ENCODE assay signal across 10 cellular contexts in genomic region chr3:48765376-48765775, GRCh38. TPM values are rescaled to one million over a fixed set of nuclear protein-coding genes. Genes with fewer than 3 reads are reported as not detected.
A peak's percentile ranks its signal among the peaks of the same experiment; 100 is the strongest.
DNase-seq lines count a peak whose midpoint lies in the region; TF ChIP-seq lines count a peak whose summit lies in the region.
"Had no signal": no experiment of that assay in that cellular context is flagged by ENCODE, and none has a peak within 500 bp of the region (broad histone marks: within the 10 kb centered on the region; RNA-seq: fewer than 3 reads in every experiment).

No MANE protein-coding gene starts in this region.

- 79% methylated on average over 1 of the region's 1 CpG for WGBS in SK-N-SH (ENCODE audit: low lambda C conversion rate)

- POLR2A ChIA-PET in SK-N-SH (lab: Yijun Ruan, JAX), result interaction anchor here (1.3 kb wide), 1 partner anchor 79 kb away, joined by 5 read pairs; no protein-coding TSS in a partner anchor

- peaks cover 5% of the 10 kb centered on the region for H3F3A ChIP-seq in SK-N-SH (replicated peaks; ENCODE audit: insufficient read depth)

- no peaks in the 10 kb centered on the region for H3K27me3 ChIP-seq in left ventricle myocardium inferior (ENCODE audit: low read depth)
- no peaks in the 10 kb centered on the region for H3K27me3 ChIP-seq in SK-N-SH (ENCODE audit: insufficient read depth)

- H2AFZ ChIP-seq in SK-N-SH (ENCODE audit: low read depth), result no peak overlapping the region

- no peak overlapping the region for H3K9ac ChIP-seq in SK-N-SH

- H3K27ac ChIP-seq in left ventricle myocardium inferior (replicated peaks), result no peak overlapping the region
- H3K27ac ChIP-seq in SK-N-SH (ENCODE audit: low read depth in 2 of 2, low read length in 1 of 2), result no peak overlapping the region

- TF ChIP-seq RAD21 in SK-N-SH (IDR thresholded peaks at IDR 0.05; ENCODE audit: low read length), result peak; percentile 63

- TF ChIP-seq CTCF in left ventricle myocardium inferior (IDR thresholded peaks at IDR 0.05; ENCODE audit: borderline replicate concordance), result peak; percentile 30
- peak; percentile 40 for TF ChIP-seq CTCF in SK-N-SH (IDR thresholded peaks at IDR 0.05)
- no peak for TF ChIP-seq CTCF in fibroblast of the aortic adventitia (IDR thresholded peaks at IDR 0.05; ENCODE audit: insufficient read depth, low read length)

- no peak overlapping the region for H3K4me2 ChIP-seq in SK-N-SH

- H3K4me3 ChIP-seq in left ventricle myocardium inferior, result no peak overlapping the region
- H3K4me3 ChIP-seq in SK-N-SH (ENCODE audit: low read depth in 2 of 2, low read length in 1 of 2), result no peak overlapping the region
- H3K4me3 ChIP-seq in fibroblast of the aortic adventitia (ENCODE audit: low read depth, low read length), result no peak overlapping the region

- no peaks in the 10 kb centered on the region for H4K20me1 ChIP-seq in SK-N-SH (ENCODE audit: insufficient read depth)

- intact Hi-C loops in left ventricle myocardium inferior (cut with micrococcal nuclease), result no loop called here
- intact Hi-C loops in cardiac septum (cut with DNase I), result no loop called here

- no peaks in the 10 kb centered on the region for H3K9me3 ChIP-seq in left ventricle myocardium inferior (replicated peaks)
- no peaks in the 10 kb centered on the region for H3K9me3 ChIP-seq in SK-N-SH

- no peak for DNase-seq in left ventricle myocardium inferior
- no peak for DNase-seq in cardiac septum (ENCODE audit: low spot score)
- DNase-seq in SK-N-SH, result peak; percentile 27
- peak; percentile 5 for DNase-seq in fibroblast of the aortic adventitia (ENCODE audit: low read depth)
- DNase-seq in NCI-H748 treated with DMSO at 0.1 percent for 48 hours (lab: John Stamatoyannopoulos, UW), result no peak
- no peak for DNase-seq in germinal center (ENCODE audit: low spot score)
- no peak for DNase-seq in AG08396 (ENCODE audit: low spot score)
- no peak for DNase-seq in SIG-M5 treated with dmso at 0.1 percent for 504 hours (lab: John Stamatoyannopoulos, UW; ENCODE audit: unreplicated experiment)
- DNase-seq: NCI-H187 treated with DMSO at 0.1 percent for 48 hours, T-helper 9 cell had no signal

- H3K4me1 ChIP-seq in left ventricle myocardium inferior, result no peaks in the 10 kb centered on the region
- no peaks in the 10 kb centered on the region for H3K4me1 ChIP-seq in SK-N-SH (ENCODE audit: control insufficient read depth in 1 of 2, insufficient read depth in 2 of 2, low read depth in 1 of 2, low read length in 1 of 2)

- H3K9me2 ChIP-seq in SK-N-SH, result no peaks in the 10 kb centered on the region

- TF ChIP-seq EP300 in SK-N-SH (IDR thresholded peaks at IDR 0.05; ENCODE audit: borderline replicate concordance in 1 of 2, low read depth in 1 of 2, low read length in 1 of 2), result no peak

- H3K79me2 ChIP-seq in SK-N-SH (ENCODE audit: insufficient read depth), result no peaks in the 10 kb centered on the region

- CTCF ChIA-PET in SK-N-SH (lab: Yijun Ruan, JAX), result interaction anchor here (0.5 to 2.0 kb wide), 10 partner anchors 16 to 222 kb away, joined by 3 to 5 read pairs (median 3); partner anchors contain the start of gene ARIH2

- H3K36me3 ChIP-seq in left ventricle myocardium inferior (peaks cover 84% of the 10 kb centered on the region), SK-N-SH (replicated peaks in 1 of 2; ENCODE audit: control insufficient read depth in 1 of 2, insufficient read depth in 2 of 2, low read length in 1 of 2) (peaks cover 4 to 7% of the 10 kb centered on the region in 2 experiments)

TF ChIP-seq in SK-N-SH, 30 proteins besides CTCF, POLR2A, EP300 and RAD21:
- TF ChIP-seq MAX (IDR thresholded peaks at IDR 0.05; ENCODE audit: low read depth), result no peak
- peak; percentile 22; the same call in 1 of the 2 replicates for TF ChIP-seq SMC3 (IDR thresholded peaks at IDR 0.05; ENCODE audit: low read depth, low read length)
- TF ChIP-seq IRF3 (IDR thresholded peaks at IDR 0.05; ENCODE audit: low read depth, low read length), result no peak
- TF ChIP-seq ELF1 (IDR thresholded peaks at IDR 0.05), result no peak
- TF ChIP-seq CHD2 (IDR thresholded peaks at IDR 0.05; ENCODE audit: low read length, partially characterized antibody), result no peak
- no peak for TF ChIP-seq FOXM1 (IDR thresholded peaks at IDR 0.05; ENCODE audit: low read depth)
- TF ChIP-seq FOSL2 (IDR thresholded peaks at IDR 0.05; ENCODE audit: borderline replicate concordance, low read depth), result no peak
- no peak for TF ChIP-seq POLR2AphosphoS5 (IDR thresholded peaks at IDR 0.05; ENCODE audit: low read depth, low read length)
- TF ChIP-seq RXRA (IDR thresholded peaks at IDR 0.05; ENCODE audit: borderline replicate concordance, low read depth), result no peak

RNA-seq across cellular contexts. Expression of gene IP6K2, which starts 48.4 kb away (rescaled TPM):
- 23.5 TPM for total RNA-seq in left ventricle myocardium inferior
- total RNA-seq in cardiac septum, result 23.9 TPM
- 178 and 219 TPM in 2 replicates for polyA plus RNA-seq in SK-N-SH (2012; rRNA removed)
- polyA plus RNA-seq in SK-N-SH (2012; cell fraction: cytosol; rRNA removed), result 100 and 128 TPM in 2 replicates
- 677 and 702 TPM in 2 replicates for polyA plus RNA-seq in SK-N-SH (2012; cell fraction: nucleus; rRNA removed)
- 35.7 and 44.3 TPM in 2 replicates for total RNA-seq in fibroblast of the aortic adventitia (ENCODE audit: low replicate concordance)

Comparison
In these comparisons a context has a peak if more than half of its experiments do, and no peak if none do; other contexts are left out.
1. DNase-seq: peak in SK-N-SH (single experiment) and fibroblast of the aortic adventitia (single experiment); none in left ventricle myocardium inferior (single experiment), cardiac septum (single experiment), NCI-H748 treated with DMSO at 0.1 percent for 48 hours (single experiment), germinal center (single experiment), AG08396 (single experiment) and SIG-M5 treated with dmso at 0.1 percent for 504 hours (single experiment).